Comparison of ENCODE assay signal across 1 cellular context in genomic region chr11:62605902-62606301, GRCh38.
TF ChIP-seq lines count a peak whose summit lies in the region.

No MANE protein-coding gene starts in this region.

TF ChIP-seq in WTC11, 78 proteins besides CTCF, POLR2A, EP300 and RAD21:
- TF ChIP-seq, protein P1, sequence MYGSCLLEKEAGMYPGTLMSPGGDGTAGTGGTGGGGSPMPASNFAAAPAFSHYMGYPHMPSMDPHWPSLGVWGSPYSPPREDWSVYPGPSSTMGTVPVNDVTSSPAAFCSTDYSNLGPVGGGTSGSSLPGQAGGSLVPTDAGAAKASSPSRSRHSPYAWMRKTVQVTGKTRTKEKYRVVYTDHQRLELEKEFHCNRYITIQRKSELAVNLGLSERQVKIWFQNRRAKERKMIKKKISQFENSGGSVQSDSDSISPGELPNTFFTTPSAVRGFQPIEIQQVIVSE (CRISPR knock-in tag; IDR thresholded peaks at IDR 0.05; ENCODE audit: borderline replicate concordance), result no peak
- no peak for TF ChIP-seq AR (CRISPR knock-in tag; IDR thresholded peaks at IDR 0.05)
- TF ChIP-seq NFYB (CRISPR knock-in tag; conservative IDR thresholded peaks at IDR 0.05; ENCODE audit: low read depth), result no peak
- TF ChIP-seq ATF3 (CRISPR knock-in tag; conservative IDR thresholded peaks at IDR 0.05), result no peak
- TF ChIP-seq TP53 (CRISPR knock-in tag; IDR thresholded peaks at IDR 0.05), result no peak
- TF ChIP-seq, protein P2, sequence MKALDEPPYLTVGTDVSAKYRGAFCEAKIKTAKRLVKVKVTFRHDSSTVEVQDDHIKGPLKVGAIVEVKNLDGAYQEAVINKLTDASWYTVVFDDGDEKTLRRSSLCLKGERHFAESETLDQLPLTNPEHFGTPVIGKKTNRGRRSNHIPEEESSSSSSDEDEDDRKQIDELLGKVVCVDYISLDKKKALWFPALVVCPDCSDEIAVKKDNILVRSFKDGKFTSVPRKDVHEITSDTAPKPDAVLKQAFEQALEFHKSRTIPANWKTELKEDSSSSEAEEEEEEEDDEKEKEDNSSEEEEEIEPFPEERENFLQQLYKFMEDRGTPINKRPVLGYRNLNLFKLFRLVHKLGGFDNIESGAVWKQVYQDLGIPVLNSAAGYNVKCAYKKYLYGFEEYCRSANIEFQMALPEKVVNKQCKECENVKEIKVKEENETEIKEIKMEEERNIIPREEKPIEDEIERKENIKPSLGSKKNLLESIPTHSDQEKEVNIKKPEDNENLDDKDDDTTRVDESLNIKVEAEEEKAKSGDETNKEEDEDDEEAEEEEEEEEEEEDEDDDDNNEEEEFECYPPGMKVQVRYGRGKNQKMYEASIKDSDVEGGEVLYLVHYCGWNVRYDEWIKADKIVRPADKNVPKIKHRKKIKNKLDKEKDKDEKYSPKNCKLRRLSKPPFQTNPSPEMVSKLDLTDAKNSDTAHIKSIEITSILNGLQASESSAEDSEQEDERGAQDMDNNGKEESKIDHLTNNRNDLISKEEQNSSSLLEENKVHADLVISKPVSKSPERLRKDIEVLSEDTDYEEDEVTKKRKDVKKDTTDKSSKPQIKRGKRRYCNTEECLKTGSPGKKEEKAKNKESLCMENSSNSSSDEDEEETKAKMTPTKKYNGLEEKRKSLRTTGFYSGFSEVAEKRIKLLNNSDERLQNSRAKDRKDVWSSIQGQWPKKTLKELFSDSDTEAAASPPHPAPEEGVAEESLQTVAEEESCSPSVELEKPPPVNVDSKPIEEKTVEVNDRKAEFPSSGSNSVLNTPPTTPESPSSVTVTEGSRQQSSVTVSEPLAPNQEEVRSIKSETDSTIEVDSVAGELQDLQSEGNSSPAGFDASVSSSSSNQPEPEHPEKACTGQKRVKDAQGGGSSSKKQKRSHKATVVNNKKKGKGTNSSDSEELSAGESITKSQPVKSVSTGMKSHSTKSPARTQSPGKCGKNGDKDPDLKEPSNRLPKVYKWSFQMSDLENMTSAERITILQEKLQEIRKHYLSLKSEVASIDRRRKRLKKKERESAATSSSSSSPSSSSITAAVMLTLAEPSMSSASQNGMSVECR (CRISPR knock-in tag; IDR thresholded peaks at IDR 0.05; ENCODE audit: borderline replicate concordance), result no peak
- no peak for TF ChIP-seq ELF4 (CRISPR knock-in tag; IDR thresholded peaks at IDR 0.05; ENCODE audit: low read depth)
- no peak for TF ChIP-seq GABPB1 (CRISPR knock-in tag; IDR thresholded peaks at IDR 0.05)
